21 cellular contexts compared by ENCODE assay signal in the genomic region with DNA sequence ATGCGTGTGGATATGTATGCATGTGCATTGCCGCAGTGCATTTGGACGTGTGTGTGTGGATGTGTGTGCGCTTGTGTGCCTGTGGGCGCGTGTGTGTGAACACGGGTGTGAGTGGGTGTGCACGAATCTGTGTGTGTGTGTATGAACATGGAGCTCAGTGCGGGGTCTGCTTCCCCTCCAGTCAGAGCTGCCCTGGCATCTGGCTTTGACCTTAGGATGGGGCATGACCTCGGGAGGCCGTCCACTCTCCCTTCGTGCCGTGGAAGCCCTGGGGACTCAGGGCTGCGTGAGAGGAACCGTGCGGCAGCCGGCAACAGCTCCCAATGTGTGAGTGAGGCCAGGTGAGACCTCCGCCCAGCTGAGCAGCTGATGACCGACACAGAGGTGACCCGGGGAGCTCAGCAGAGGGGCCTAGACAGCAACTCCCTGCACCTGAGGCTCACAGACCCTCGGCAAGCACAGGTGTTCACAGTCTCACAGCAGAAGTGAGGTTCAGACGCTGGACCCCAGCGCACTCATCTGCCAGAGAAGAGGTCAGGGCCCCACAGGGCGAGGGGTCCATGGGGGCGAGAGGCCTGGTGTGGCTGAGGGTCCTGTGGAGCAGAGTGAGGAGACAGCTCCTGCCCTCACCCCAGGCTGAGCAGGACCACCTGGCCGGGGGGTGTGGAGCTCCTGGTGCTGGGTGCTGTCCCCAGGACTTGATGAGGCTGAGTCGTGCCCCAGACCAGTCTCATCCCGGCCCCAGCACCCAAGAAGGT. TPM values are rescaled to one million over a fixed set of nuclear protein-coding genes. Genes with fewer than 3 reads are reported as not detected.
DNase-seq lines count a peak whose midpoint lies in the region; ATAC-seq and TF ChIP-seq lines count a peak whose summit lies in the region.
"Had no signal": no experiment of that assay in that cellular context is flagged by ENCODE, and none has a peak within 500 bp of the region (broad histone marks: within the 10 kb centered on the region; RNA-seq: fewer than 3 reads in every experiment).

No MANE protein-coding gene starts in this region.

- H2BK20ac ChIP-seq in H9 (ENCODE audit: low read depth, low read length, poor library complexity, severe bottlenecking): no peak overlapping the region

- POLR2A ChIA-PET in CD4-positive, alpha-beta T cell (lab: Charles Lee): no interaction called here

- no peaks in the 10 kb centered on the region for H3K79me1 ChIP-seq in H9 (ENCODE audit: insufficient read depth, low read depth, low read length, poor library complexity, severe bottlenecking)

- no peaks in the 10 kb centered on the region for H3K36me3 ChIP-seq in BLaER1
- H3K36me3 ChIP-seq: SJCRH30 had no signal

- no peak overlapping the region for H2AK5ac ChIP-seq in H9 (ENCODE audit: insufficient read length, low read length)

- TF ChIP-seq CTCF in H9 (conservative IDR thresholded peaks at IDR 0.05) (no peak), chondrocyte (IDR thresholded peaks at IDR 0.05) (no peak), nephron (IDR thresholded peaks at IDR 0.05; ENCODE audit: unreplicated experiment in 3 of 3) (no peak), foreskin fibroblast (IDR thresholded peaks at IDR 0.05; ENCODE audit: low read depth, low read length) (no peak)
- TF ChIP-seq CTCF in CD4-positive, alpha-beta T cell (IDR thresholded peaks at IDR 0.05): no peak

- H3K27ac ChIP-seq in BLaER1: peak overlapping the region; percentile 23; the same call in 1 of the 2 replicates
- no peak overlapping the region for H3K27ac ChIP-seq in H9 (ENCODE audit: insufficient read length, low read depth, low read length)
- H3K27ac ChIP-seq in CD4-positive, alpha-beta T cell (ENCODE audit: low read depth, low read length): no peak overlapping the region
- H3K27ac ChIP-seq: SJCRH30 had no signal

- H3K27me3 ChIP-seq in BLaER1 (no peaks in the 10 kb centered on the region), H9 (ENCODE audit: insufficient read depth, low read length) (peaks cover 31% of the 10 kb centered on the region; the same call in 1 of the 2 replicates)
- no peaks in the 10 kb centered on the region for H3K27me3 ChIP-seq in CD4-positive, alpha-beta T cell (ENCODE audit: control insufficient read depth, insufficient read depth, low read length)
- H3K27me3 ChIP-seq: SJCRH30 had no signal

- peak overlapping the region in 1 of 3 experiments; percentile 40; a peak in 1 of 7 replicates for H3K27ac Mint-ChIP-seq in H9
- H3K27ac Mint-ChIP-seq in chondrocyte (ENCODE audit: unreplicated experiment): no peak overlapping the region
- peak overlapping the region in 2 of 3 experiments; percentile 50 to 73 for H3K27ac Mint-ChIP-seq in nephron
- H3K27ac Mint-ChIP-seq in CD4-positive, alpha-beta T cell: no peak overlapping the region
- H3K27ac Mint-ChIP-seq: HFFc6 had no signal

- H3K27me3 Mint-ChIP-seq in H9 (ENCODE audit: low read depth): peaks cover 54% of the 10 kb centered on the region
- peaks cover 14% of the 10 kb centered on the region for H3K27me3 Mint-ChIP-seq in chondrocyte (ENCODE audit: low read depth)
- peaks cover 30% of the 10 kb centered on the region for H3K27me3 Mint-ChIP-seq in nephron (ENCODE audit: low read depth)
- H3K27me3 Mint-ChIP-seq in CD4-positive, alpha-beta T cell: no peaks in the 10 kb centered on the region

- H3K9me3 ChIP-seq in BLaER1: no peaks in the 10 kb centered on the region
- H3K9me3 ChIP-seq in H9 (ENCODE audit: control insufficient read depth, low read depth, low read length): no peaks in the 10 kb centered on the region
- no peaks in the 10 kb centered on the region for H3K9me3 ChIP-seq in CD4-positive, alpha-beta T cell (ENCODE audit: control insufficient read depth, low read length)
- H3K9me3 ChIP-seq: SJCRH30 had no signal

- H3K79me2 ChIP-seq in H9 (ENCODE audit: insufficient read depth, low read length): no peaks in the 10 kb centered on the region

- H3K9ac ChIP-seq in BLaER1 (no peak overlapping the region), H9 (ENCODE audit: extremely low read depth, insufficient read length, low read length) (no peak overlapping the region)

- no peak overlapping the region for H3K18ac ChIP-seq in H9 (ENCODE audit: insufficient read length, low read depth, low read length)

- H3K23ac ChIP-seq in H9 (ENCODE audit: insufficient read length, low read depth, low read length): no peak overlapping the region

- H3K4me1 Mint-ChIP-seq in H9: peaks cover 0 to 10% of the 10 kb centered on the region in 2 experiments; a peak in 2 of 4 replicates
- H3K4me1 Mint-ChIP-seq in chondrocyte (ENCODE audit: low read depth): peaks cover 13% of the 10 kb centered on the region
- H3K4me1 Mint-ChIP-seq in nephron: peaks cover 32% of the 10 kb centered on the region
- H3K4me1 Mint-ChIP-seq in CD4-positive, alpha-beta T cell (ENCODE audit: low read depth): peaks cover 22% of the 10 kb centered on the region

- intact Hi-C loops in CD4-positive, alpha-beta T cell (cut with DNase I, micrococcal nuclease): no loop called here

- no peak overlapping the region for H3K4ac ChIP-seq in H9 (ENCODE audit: low read depth, low read length)

- H4K5ac ChIP-seq in H9 (ENCODE audit: insufficient read length, low read depth, low read length): no peak overlapping the region

- no CpG with 5 or more reads among the region's 28 CpGs for WGBS in H9 (ENCODE audit: extremely low coverage, insufficient read length, low lambda C conversion rate)

- CTCF ChIA-PET in CD4-positive, alpha-beta T cell (lab: Charles Lee): no interaction called here

- peak overlapping the region; percentile 0 for H4K8ac ChIP-seq in H9 (replicated peaks; ENCODE audit: insufficient read length, low read depth, low read length)

- H4K91ac ChIP-seq in H9 (ENCODE audit: insufficient read length, low read depth, low read length): no peak overlapping the region

- H4K20me1 ChIP-seq in BLaER1 (no peaks in the 10 kb centered on the region), H9 (ENCODE audit: control insufficient read depth, insufficient read depth, insufficient read length) (no peaks in the 10 kb centered on the region)

- H3K4me2 ChIP-seq in BLaER1 (no peak overlapping the region; the same call in 1 of the 2 replicates), H9 (ENCODE audit: insufficient read depth, insufficient read length, low read length) (no peak overlapping the region)

- no peak overlapping the region for H2BK5ac ChIP-seq in H9 (ENCODE audit: insufficient read length, low read length)

- H3K4me1 ChIP-seq in BLaER1 (peaks cover 42% of the 10 kb centered on the region), H9 (ENCODE audit: insufficient read depth, low read length) (no peaks in the 10 kb centered on the region)

- no peak overlapping the region for H3T11ph ChIP-seq in H9 (ENCODE audit: low read length)

- DNase-seq in H9 (no peak), chondrocyte (ENCODE audit: low spot score) (peak; percentile 83), foreskin fibroblast (no peak), NCI-H2081 (lab: John Stamatoyannopoulos, UW) (no peak)
- DNase-seq in CD4-positive, alpha-beta T cell: no peak
- DNase-seq: C1 segment of cervical spinal cord, DMS53, GF-D8, HFFc6, KBM-7, NCI-H1092 treated with DMSO at 0.1 percent for 48 hours, NCI-H1436 treated with DMSO at 0.1 percent for 48 hours, NCI-H1930, NCI-H2227 treated with DMSO at 0.1 percent for 48 hours, NCI-H510A treated with DMSO at 0.1 percent for 48 hours, NCI-H748 treated with DMSO at 0.1 percent for 48 hours, SJCRH30 had no signal

- H3K36me3 Mint-ChIP-seq in H9 (ENCODE audit: insufficient read depth in 1 of 3, low read depth in 3 of 3) (peaks cover 0 to 9% (median 8%) of the 10 kb centered on the region in 3 experiments; a peak in 6 of 7 replicates), chondrocyte (ENCODE audit: low read depth) (peaks cover 1% of the 10 kb centered on the region), nephron (ENCODE audit: low read depth) (peaks cover 3% of the 10 kb centered on the region)
- no peaks in the 10 kb centered on the region for H3K36me3 Mint-ChIP-seq in CD4-positive, alpha-beta T cell (ENCODE audit: low read depth)

- no peak overlapping the region for H3K14ac ChIP-seq in H9 (ENCODE audit: insufficient read depth, low read length)

- no peak overlapping the region for H2BK12ac ChIP-seq in H9 (ENCODE audit: insufficient read length, low read depth, low read length)

- no peak for ATAC-seq in CD4-positive, alpha-beta T cell (ENCODE audit: poor library complexity)
- no peak for ATAC-seq in HG03432 (IDR thresholded peaks at IDR 0.05; ENCODE audit: unreplicated experiment)
- ATAC-seq: Panc1 had no signal

- H3K4me3 ChIP-seq in BLaER1: no peak overlapping the region
- H3K4me3 ChIP-seq in foreskin fibroblast (ENCODE audit: low read depth in 1 of 2, low read length in 2 of 2): no peak overlapping the region
- H3K4me3 ChIP-seq: SJCRH30 had no signal

- no peak overlapping the region for H3K4me3 Mint-ChIP-seq in H9
- no peak overlapping the region for H3K4me3 Mint-ChIP-seq in chondrocyte (ENCODE audit: unreplicated experiment)
- H3K4me3 Mint-ChIP-seq in nephron: peak overlapping the region in 2 of 3 experiments; percentile 12 to 41
- H3K4me3 Mint-ChIP-seq in CD4-positive, alpha-beta T cell: no peak overlapping the region
- H3K4me3 Mint-ChIP-seq: HFFc6 had no signal

- H2BK120ac ChIP-seq in H9 (ENCODE audit: low read depth, low read length, poor library complexity, severe bottlenecking): no peak overlapping the region

- H3K9me3 Mint-ChIP-seq in H9: peaks cover 15 to 16% of the 10 kb centered on the region in 2 experiments; a peak in 4 of 5 replicates
- H3K9me3 Mint-ChIP-seq in chondrocyte (ENCODE audit: low read depth): no peaks in the 10 kb centered on the region
- H3K9me3 Mint-ChIP-seq in nephron: peaks cover 13% of the 10 kb centered on the region
- H3K9me3 Mint-ChIP-seq in CD4-positive, alpha-beta T cell: no peaks in the 10 kb centered on the region

- no peak overlapping the region for H3K56ac ChIP-seq in H9 (ENCODE audit: insufficient read length, low read depth, low read length)

- no peaks in the 10 kb centered on the region for H3K23me2 ChIP-seq in H9 (ENCODE audit: insufficient read length, low read depth, low read length, poor library complexity, severe bottlenecking)

- no peak overlapping the region for H2BK15ac ChIP-seq in H9 (ENCODE audit: low read depth, low read length)

- H2AFZ ChIP-seq in H9 (ENCODE audit: low read length): no peak overlapping the region

RNA-seq across cellular contexts. Expression of gene FBRSL1, which starts 33.6 kb away (rescaled TPM):
- total RNA-seq in H9 (2021) (90.8 and 92.3 TPM in 2 replicates), chondrocyte (35.3 to 41.6 TPM (median 41.1 TPM) in 3 replicates)
- 10 to 100 TPM; 75.8 to 80.7 TPM for total RNA-seq in CD4-positive, alpha-beta T cell

Comparison
In these comparisons a context has a peak if more than half of its experiments do, and no peak if none do; other contexts are left out.
1. H3K27ac Mint-ChIP-seq: peak in nephron (2 of 3); none in chondrocyte (single experiment) and CD4-positive, alpha-beta T cell (single experiment).
2. H3K4me3 Mint-ChIP-seq: peak in nephron (2 of 3); none in H9 (0 of 2), chondrocyte (single experiment) and CD4-positive, alpha-beta T cell (single experiment).